1 cellular context compared by ENCODE assay signal in the genomic region with DNA sequence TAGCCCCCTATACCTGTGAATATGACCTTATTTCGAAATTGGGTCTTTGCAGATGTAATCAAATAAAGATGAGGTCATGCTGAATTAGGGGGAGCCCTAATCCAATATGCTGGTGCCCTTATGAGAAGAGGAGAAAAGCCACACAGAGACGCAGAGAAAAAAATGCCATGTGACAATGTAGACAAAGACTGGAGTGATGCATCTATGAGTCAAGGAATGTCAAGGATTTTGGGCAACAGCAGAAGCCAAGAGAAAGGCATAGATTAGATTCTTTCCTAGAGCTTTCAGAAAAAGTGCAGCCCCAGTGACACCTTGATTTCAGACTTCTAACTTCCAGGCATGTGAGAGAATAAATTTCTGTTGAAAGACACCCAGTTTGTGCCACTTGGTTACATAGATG.
A peak's percentile ranks its signal among the peaks of the same experiment; 100 is the strongest.
TF ChIP-seq lines count a peak whose summit lies in the region.

No MANE protein-coding gene starts in this region.

TF ChIP-seq in H1, 55 proteins besides CTCF, POLR2A, EP300 and RAD21:
- no peak for TF ChIP-seq GTF2F1 (IDR thresholded peaks at IDR 0.05; ENCODE audit: borderline replicate concordance, low read depth, low read length)
- TF ChIP-seq TEAD4 (IDR thresholded peaks at IDR 0.05; ENCODE audit: low read depth, low read length): peak; percentile 67; the same call in 1 of the 2 replicates
